In genomic region chr15:46855388-46855787, GRCh38 we compare ENCODE assay signal across 15 cellular contexts.
"Had no signal": no experiment of that assay in that cellular context is flagged by ENCODE, and none has a peak within 500 bp of the region (broad histone marks: within the 10 kb centered on the region; RNA-seq: fewer than 3 reads in every experiment).

No MANE protein-coding gene starts in this region.

- H3K36me3 ChIP-seq: heart left ventricle, right lobe of liver, tibial artery, upper lobe of left lung, uterus had no signal

- DNase-seq: dermis blood vessel endothelial cell; erythroblast; heart left ventricle; hippocampal formation; mesendoderm; naive thymus-derived CD4-positive, alpha-beta T cell; nephron progenitor cell; psoas muscle; retina; right lobe of liver; stimulated activated CD4-positive, alpha-beta T cell treated with anti-CD3 and anti-CD28 coated beads, Interleukin-4, amount 100 ng/mL, for 24 hours; tibial artery; upper lobe of left lung; uterus had no signal

- H3K27ac ChIP-seq: heart left ventricle, psoas muscle, right lobe of liver, tibial artery, upper lobe of left lung, uterus had no signal

- ATAC-seq: heart left ventricle; naive thymus-derived CD4-positive, alpha-beta T cell; psoas muscle; right lobe of liver; stimulated activated memory B cell treated with anti-CD40 and anti-IgM and Interleukin-4, amounts not matched to agents 10 μg/mL and 1 μg/mL and 100 μg/mL, for 72 hours had no signal

- H3K9me3 ChIP-seq: psoas muscle, tibial artery, upper lobe of left lung, uterus had no signal

- H3K4me1 ChIP-seq: psoas muscle, right lobe of liver, tibial artery, upper lobe of left lung, uterus had no signal

- H3K4me3 ChIP-seq: heart left ventricle, psoas muscle, right lobe of liver, tibial artery, upper lobe of left lung, uterus had no signal

- H3K27me3 ChIP-seq: heart left ventricle, right lobe of liver, tibial artery, upper lobe of left lung, uterus had no signal
